Comparison of ENCODE assay signal across 8 cellular contexts in genomic region chr3:141402476-141403171, GRCh38. TPM values are rescaled to one million over a fixed set of nuclear protein-coding genes. Genes with fewer than 3 reads are reported as not detected.
A peak's percentile ranks its signal among the peaks of the same experiment; 100 is the strongest.
DNase-seq lines count a peak whose midpoint lies in the region; ATAC-seq and TF ChIP-seq lines count a peak whose summit lies in the region.

No MANE protein-coding gene starts in this region.

- H3K27me3 ChIP-seq in A673 (replicated peaks; ENCODE audit: insufficient read depth, low read depth, low read length, poor library complexity), result no peaks in the 10 kb centered on the region

- peaks cover 10 to 20% of the 10 kb centered on the region in 2 donors for H3K36me3 Mint-ChIP-seq in activated naive CD4-positive, alpha-beta T cell treated with anti-CD3 and anti-CD28 coated beads, Interleukin-2, amount 50 U/mL, for 72 hours

- TF ChIP-seq CTCF in A673 (conservative IDR thresholded peaks at IDR 0.05; ENCODE audit: low read depth, low read length), result no peak
- TF ChIP-seq CTCF in omental fat pad (IDR thresholded peaks at IDR 0.05), result no peak

- peak; percentile 56 for DNase-seq in A673 (ENCODE audit: low spot score)
- peak in 1 of 2 donors; percentile 41 for DNase-seq in activated naive CD4-positive, alpha-beta T cell treated with anti-CD3 and anti-CD28 coated beads, Interleukin-2, amount 50 U/mL, for 72 hours (ENCODE audit: low spot score in 2 of 2)
- peak; percentile 86 for DNase-seq in Right ventricle myocardium superior
- DNase-seq in omental fat pad (ENCODE audit: low spot score), result no peak
- DNase-seq in NCI-H2107 (lab: John Stamatoyannopoulos, UW), result no peak

- CTCF ChIA-PET in A673 (lab: Charles Lee), result no interaction called here

- peak overlapping the region; percentile 85 for H3K27ac ChIP-seq in A673 (ENCODE audit: low read depth, low read length, poor library complexity, severe bottlenecking)

- H3K36me3 ChIP-seq in A673 (ENCODE audit: insufficient read depth, low read length, poor library complexity, severe bottlenecking), result peaks cover 9% of the 10 kb centered on the region

- H3K9me3 Mint-ChIP-seq in activated naive CD4-positive, alpha-beta T cell treated with anti-CD3 and anti-CD28 coated beads, Interleukin-2, amount 50 U/mL, for 72 hours, result no peaks in the 10 kb centered on the region

- peak overlapping the region; percentile 62 for H3K4me3 ChIP-seq in A673 (ENCODE audit: low read depth, low read length, poor library complexity, severe bottlenecking)

- intact Hi-C loops in A673 (cut with micrococcal nuclease; ENCODE audit: unreplicated experiment), result no loop called here
- intact Hi-C loops in Right ventricle myocardium superior (cut with DNase I), result loop anchor here (5.0 kb wide), 1 partner anchor 35 kb away; no protein-coding TSS in a partner anchor

- peak; percentile 35 for ATAC-seq in GM18517 (IDR thresholded peaks at IDR 0.05; ENCODE audit: unreplicated experiment)
- peak; percentile 42 for ATAC-seq in HG02981 (IDR thresholded peaks at IDR 0.05; ENCODE audit: unreplicated experiment)
- ATAC-seq in activated naive CD4-positive, alpha-beta T cell treated with anti-CD3 and anti-CD28 coated beads, Interleukin-2, amount 50 U/mL, for 72 hours, result peak; percentile 79 to 82
- peak; percentile 78 for ATAC-seq in Right ventricle myocardium superior (ENCODE audit: poor library complexity)
- ATAC-seq in omental fat pad (ENCODE audit: low FRiP score), result peak; percentile 77

- H3K4me1 ChIP-seq in A673 (ENCODE audit: insufficient read depth, low read length, poor library complexity, severe bottlenecking), result no peaks in the 10 kb centered on the region

- POLR2A ChIA-PET in A673 (lab: Charles Lee; ENCODE audit: low non-redundant PET), result interaction anchor here (0.6 to 0.7 kb wide), 2 partner anchors 85 to 361 kb away, joined by 3 to 8 read pairs; no protein-coding TSS in a partner anchor

- BruUV-seq in A673 (replicated peaks; lab: Mats Ljungman, UMichigan), result no TSS peak

- no peaks in the 10 kb centered on the region for H3K9me3 ChIP-seq in A673 (ENCODE audit: low read depth, low read length, poor library complexity, severe bottlenecking)

- H3K27ac Mint-ChIP-seq in activated naive CD4-positive, alpha-beta T cell treated with anti-CD3 and anti-CD28 coated beads, Interleukin-2, amount 50 U/mL, for 72 hours, result peak overlapping the region; percentile 21 to 53

TF ChIP-seq in PFSK-1, 5 proteins besides CTCF, POLR2A, EP300 and RAD21:
- TF ChIP-seq FOXP2 (optimal IDR thresholded peaks at IDR 0.05; ENCODE audit: borderline replicate concordance, extremely low read depth, extremely low read length, insufficient read depth) (peak; percentile 20), REST (IDR thresholded peaks at IDR 0.05; ENCODE audit: insufficient read depth in 1 of 2, low read depth in 2 of 2, low read length in 2 of 2) (no peak)

RNA-seq across cellular contexts. Expression of gene ZBTB38, which starts 34.3 kb away (rescaled TPM):
- total RNA-seq in A673 (2021), result 19.1 and 23.7 TPM in 2 replicates
- polyA plus RNA-seq in PFSK-1 (2012; ENCODE audit: insufficient read length, low read depth), result 23.3 TPM
- 10 to 100 TPM; 13.4 to 19.9 TPM for total RNA-seq in activated naive CD4-positive, alpha-beta T cell treated with anti-CD3 and anti-CD28 coated beads, Interleukin-2, amount 50 U/mL, for 72 hours
- 89.6 TPM for total RNA-seq in Right ventricle myocardium superior
- total RNA-seq in omental fat pad, result 100 to 1,000 TPM in 3 of 4 donors, 10 to 100 TPM in 1; 70.1 to 133 (median 108) TPM

Comparison
In these comparisons a context has a peak if more than half of its experiments do, and no peak if none do; other contexts are left out.
1. DNase-seq: peak in A673 (single experiment) and Right ventricle myocardium superior (single experiment); none in omental fat pad (single experiment) and NCI-H2107 (single experiment).
2. Peak in every context shown above with its lines, with median percentiles within 50 percentile points of each other: ATAC-seq.